ENCODE assay signal across 1 cellular context in the genomic region with DNA sequence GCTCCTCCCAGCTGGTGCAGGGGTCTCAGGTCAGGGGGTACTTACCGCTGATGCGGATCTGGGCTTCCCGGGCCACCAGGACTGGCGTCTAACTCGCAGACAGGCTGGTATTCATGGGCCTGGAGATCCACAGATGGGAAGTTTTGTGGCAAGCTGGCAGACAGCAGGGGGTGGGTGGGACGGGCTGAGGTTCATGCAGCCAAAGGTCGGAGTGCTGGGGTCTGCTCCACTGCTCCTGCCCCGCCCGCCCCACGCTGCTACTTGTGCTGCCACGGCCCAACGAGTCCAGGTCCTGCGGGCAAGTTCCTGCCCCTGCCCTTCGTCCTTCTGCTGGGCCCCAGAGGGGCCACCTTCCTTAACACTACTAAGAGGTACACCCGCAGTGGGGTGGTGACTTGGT.
TF ChIP-seq lines count a peak whose summit lies in the region.

No MANE protein-coding gene starts in this region.

TF ChIP-seq in H1, 55 proteins besides CTCF, POLR2A, EP300 and RAD21:
- TF ChIP-seq RBBP5 (IDR thresholded peaks at IDR 0.05; ENCODE audit: borderline replicate concordance, low read depth, low read length) = no peak
- TF ChIP-seq SP2 (IDR thresholded peaks at IDR 0.05; ENCODE audit: low read length) = no peak
- no peak for TF ChIP-seq TAF7 (optimal IDR thresholded peaks at IDR 0.05; ENCODE audit: borderline replicate concordance, low read depth, low read length)
- TF ChIP-seq BACH1 (IDR thresholded peaks at IDR 0.05; ENCODE audit: low read length) = no peak
- no peak for TF ChIP-seq TAF1 (IDR thresholded peaks at IDR 0.05; ENCODE audit: low read depth, low read length)
- TF ChIP-seq ASH2L (IDR thresholded peaks at IDR 0.05; ENCODE audit: low read length) = no peak
- TF ChIP-seq GABPA (IDR thresholded peaks at IDR 0.05; ENCODE audit: borderline replicate concordance, insufficient read depth, low read length) = no peak
- TF ChIP-seq CEBPB (IDR thresholded peaks at IDR 0.05; ENCODE audit: low read depth, low read length) = no peak
- TF ChIP-seq EZH2 (IDR thresholded peaks at IDR 0.05; ENCODE audit: low read depth, low read length, severe bottlenecking) = no peak
- no peak for TF ChIP-seq ZNF274 (IDR thresholded peaks at IDR 0.05; ENCODE audit: borderline replicate concordance, extremely low read depth, low read length)
- no peak for TF ChIP-seq NRF1 (IDR thresholded peaks at IDR 0.05; ENCODE audit: low read depth, low read length)
- no peak for TF ChIP-seq CHD2 (IDR thresholded peaks at IDR 0.05; ENCODE audit: low read length)
- TF ChIP-seq, protein P1, sequence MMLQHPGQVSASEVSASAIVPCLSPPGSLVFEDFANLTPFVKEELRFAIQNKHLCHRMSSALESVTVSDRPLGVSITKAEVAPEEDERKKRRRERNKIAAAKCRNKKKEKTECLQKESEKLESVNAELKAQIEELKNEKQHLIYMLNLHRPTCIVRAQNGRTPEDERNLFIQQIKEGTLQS (IDR thresholded peaks at IDR 0.05; ENCODE audit: insufficient read depth, low read depth, low read length) = no peak
- no peak for TF ChIP-seq JUN (IDR thresholded peaks at IDR 0.05; ENCODE audit: low read depth, low read length)
- TF ChIP-seq, protein P2, sequence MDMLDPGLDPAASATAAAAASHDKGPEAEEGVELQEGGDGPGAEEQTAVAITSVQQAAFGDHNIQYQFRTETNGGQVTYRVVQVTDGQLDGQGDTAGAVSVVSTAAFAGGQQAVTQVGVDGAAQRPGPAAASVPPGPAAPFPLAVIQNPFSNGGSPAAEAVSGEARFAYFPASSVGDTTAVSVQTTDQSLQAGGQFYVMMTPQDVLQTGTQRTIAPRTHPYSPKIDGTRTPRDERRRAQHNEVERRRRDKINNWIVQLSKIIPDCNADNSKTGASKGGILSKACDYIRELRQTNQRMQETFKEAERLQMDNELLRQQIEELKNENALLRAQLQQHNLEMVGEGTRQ (IDR thresholded peaks at IDR 0.05; ENCODE audit: low read length) = no peak
- TF ChIP-seq KDM5A (IDR thresholded peaks at IDR 0.05; ENCODE audit: low read length) = no peak
